35 cellular contexts compared by ENCODE assay signal in the genomic region with DNA sequence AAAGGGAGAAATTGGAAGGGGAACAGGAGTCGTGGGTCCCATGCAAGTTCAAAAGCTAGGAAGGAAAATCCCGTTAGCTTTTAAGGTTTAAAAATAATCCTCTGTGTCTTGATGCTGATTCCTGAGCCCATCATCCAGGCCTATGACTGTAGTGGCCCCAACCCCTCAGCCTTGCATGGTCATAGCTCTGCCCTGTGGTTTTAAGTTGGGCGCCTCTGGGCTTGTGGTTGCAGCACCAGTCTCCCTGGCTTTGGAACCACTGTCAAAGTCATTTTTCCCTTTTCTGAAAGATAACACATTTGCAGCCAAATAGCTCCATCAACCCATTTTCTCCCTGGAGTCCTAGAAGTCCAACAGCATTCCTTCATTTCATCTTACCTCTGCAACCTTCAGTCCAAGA. TPM values are rescaled to one million over a fixed set of nuclear protein-coding genes. Genes with fewer than 3 reads are reported as not detected.
"Had no signal": no experiment of that assay in that cellular context is flagged by ENCODE, and none has a peak within 500 bp of the region (broad histone marks: within the 10 kb centered on the region; RNA-seq: fewer than 3 reads in every experiment).

No MANE protein-coding gene starts in this region.

- H3K4me3 ChIP-seq: K562, PC-9, SJSA1 had no signal

- FAIRE-seq: K562, RCC 7860 had no signal

- H3K9ac ChIP-seq: SK-N-SH had no signal

- H2AFZ ChIP-seq: PC-9 had no signal

- H3K4me2 ChIP-seq: PC-9, SK-N-SH had no signal

- H3K9me3 ChIP-seq: SJSA1, SK-N-SH had no signal

- H3K27ac ChIP-seq: PC-9, SJSA1 had no signal

- H3K36me3 ChIP-seq: SJSA1 had no signal

- DNase-seq: Kasumi-1, KG1, MM.1S, NCI-H1048, NCI-H1092 treated with DMSO at 0.1 percent for 48 hours, NCI-H1105 treated with DMSO at 0.1 percent for 48 hours, NCI-H1417, NCI-H1436, NCI-H146, NCI-H1694 treated with DMSO at 0.1 percent for 48 hours, NCI-H187 treated with DMSO at 0.1 percent for 48 hours, NCI-H2029, NCI-H2081 treated with DMSO at 0.1 percent for 48 hours, NCI-H2107, NCI-H2171, NCI-H226, NCI-H446 treated with DMSO at 0.1 percent for 48 hours, NCI-H510A, NCI-H524, NCI-H526, NCI-H69, NCI-H748 treated with DMSO at 0.1 percent for 48 hours, NCI-H82, PC-9, Right ventricle myocardium superior, RPMI8226, SHP77 treated with DMSO at 0.1 percent for 48 hours, SK-N-SH, SW 1271 had no signal

- H3K27me3 ChIP-seq: SJSA1 had no signal

- ATAC-seq: K562, Panc1 had no signal

- H3K4me1 ChIP-seq: SJSA1 had no signal

RNA-seq across cellular contexts. Expression of a gene that starts 13.6 kb away (rescaled TPM):
- total RNA-seq: OCI-LY7 had no signal

RNA-seq across cellular contexts. Expression of a gene that starts 43.5 kb away (rescaled TPM):
- total RNA-seq: MCF 10A, OCI-LY7, SJSA1 had no signal
- polyA plus RNA-seq: SK-N-SH had no signal
